Comparison of ENCODE assay signal across 18 cellular contexts in genomic region chr4:159925770-159926169, GRCh38.
DNase-seq lines count a peak whose midpoint lies in the region; ATAC-seq, FAIRE-seq and TF ChIP-seq lines count a peak whose summit lies in the region.
"Had no signal": no experiment of that assay in that cellular context is flagged by ENCODE, and none has a peak within 500 bp of the region (broad histone marks: within the 10 kb centered on the region; RNA-seq: fewer than 3 reads in every experiment).

No MANE protein-coding gene starts in this region.

- peaks cover 52% of the 10 kb centered on the region for H3K9me3 Mint-ChIP-seq in GM23338
- H3K9me3 Mint-ChIP-seq in CD4-positive, alpha-beta memory T cell: peaks cover 0 to 34% (median 24%) of the 10 kb centered on the region in 8 donors
- H3K9me3 Mint-ChIP-seq in activated T-cell treated with anti-CD3 and anti-CD28 coated beads, Interleukin-2, amount 50 U/mL, for 4 hours: peaks cover 18% of the 10 kb centered on the region

- no peaks in the 10 kb centered on the region for H3K79me2 ChIP-seq in GM23338 (replicated peaks; ENCODE audit: insufficient read depth)
- H3K79me2 ChIP-seq in GM12878 (ENCODE audit: control insufficient read depth, insufficient read depth, low read length): no peaks in the 10 kb centered on the region

- POLR2A ChIA-PET in GM12878 (lab: Charles Lee): no interaction called here
- POLR2A ChIA-PET in CD4-positive, alpha-beta memory T cell (lab: Charles Lee; ENCODE audit: partially characterized antibody): no interaction called here

- H3K9ac ChIP-seq in GM12878 (ENCODE audit: control insufficient read depth, insufficient read depth, low read length): no peak overlapping the region
- H3K9ac ChIP-seq: BLaER1, KMS-11 had no signal

- ATAC-seq in GM23338 (no peak), GM12878 (no peak), HG03469 (IDR thresholded peaks at IDR 0.05; ENCODE audit: unreplicated experiment) (no peak)
- ATAC-seq in activated T-cell treated with anti-CD3 and anti-CD28 coated beads, Interleukin-2, amount 50 U/mL, for 4 hours: no peak
- ATAC-seq: CD8-positive, alpha-beta T cell had no signal

- H3K9me2 ChIP-seq in GM23338 (ENCODE audit: insufficient read depth): no peaks in the 10 kb centered on the region

- SMC1A ChIA-PET in GM12878 (lab: Charles Lee; ENCODE audit: uncharacterized antibody, unreplicated experiment): no interaction called here

- BruUV-seq in GM12878 (replicated peaks; lab: Mats Ljungman, UMichigan): no TSS peak

- no peak overlapping the region for H3K4me3 Mint-ChIP-seq in GM23338
- H3K4me3 Mint-ChIP-seq in CD4-positive, alpha-beta memory T cell: no peak overlapping the region
- no peak overlapping the region for H3K4me3 Mint-ChIP-seq in activated T-cell treated with anti-CD3 and anti-CD28 coated beads, Interleukin-2, amount 50 U/mL, for 4 hours
- H3K4me3 Mint-ChIP-seq: CD14-positive monocyte; CD8-positive, alpha-beta T cell had no signal

- intact Hi-C loops in GM12878 (cut with micrococcal nuclease; ENCODE audit: unreplicated experiment): no loop called here
- intact Hi-C loops in CD4-positive, alpha-beta memory T cell (cut with micrococcal nuclease): no loop called here

- WGBS in GM12878 (ENCODE audit: insufficient coverage, insufficient replicate concordance, low lambda C conversion rate, missing lambda C conversion rate): 86% methylated on average over 3 of the region's 3 CpGs

- no peaks in the 10 kb centered on the region for H3F3A ChIP-seq in GM23338 (replicated peaks; ENCODE audit: low read depth)

- H2AFZ ChIP-seq in GM23338 (no peak overlapping the region), GM12878 (ENCODE audit: control insufficient read depth, low read depth, low read length) (no peak overlapping the region)

- no peak overlapping the region for H3K4me3 ChIP-seq in GM23338
- H3K4me3 ChIP-seq in GM12878: no peak overlapping the region
- no peak overlapping the region for H3K4me3 ChIP-seq in fibroblast of mammary gland (ENCODE audit: control insufficient read depth, low read depth, low read length)
- no peak overlapping the region for H3K4me3 ChIP-seq in CD4-positive, alpha-beta memory T cell (ENCODE audit: low read length in 2 of 2)
- H3K4me3 ChIP-seq: BLaER1 had no signal

- H3K9me3 ChIP-seq in GM12878 (replicated peaks; ENCODE audit: control insufficient read depth, insufficient read depth, low read length): no peaks in the 10 kb centered on the region; the same call in 2 of the 3 replicates
- H3K9me3 ChIP-seq in CD4-positive, alpha-beta memory T cell (ENCODE audit: control insufficient read depth in 1 of 2, low read length in 2 of 2): peaks cover 0 to 5% of the 10 kb centered on the region in 2 donors

- peaks cover 2% of the 10 kb centered on the region for H3K27me3 Mint-ChIP-seq in GM23338 (ENCODE audit: insufficient read depth, low read depth, poor library complexity)
- H3K27me3 Mint-ChIP-seq in CD4-positive, alpha-beta memory T cell: no peaks in the 10 kb centered on the region
- no peaks in the 10 kb centered on the region for H3K27me3 Mint-ChIP-seq in activated T-cell treated with anti-CD3 and anti-CD28 coated beads, Interleukin-2, amount 50 U/mL, for 4 hours (ENCODE audit: low read depth)

- no peaks in the 10 kb centered on the region for H3K4me1 ChIP-seq in GM23338 (ENCODE audit: insufficient read depth)
- H3K4me1 ChIP-seq in GM12878 (ENCODE audit: control insufficient read depth, insufficient read depth, low read length): no peaks in the 10 kb centered on the region
- H3K4me1 ChIP-seq in CD4-positive, alpha-beta memory T cell (ENCODE audit: insufficient read depth, low read length): no peaks in the 10 kb centered on the region
- H3K4me1 ChIP-seq: BLaER1 had no signal

- TF ChIP-seq CTCF in GM23338 (conservative IDR thresholded peaks at IDR 0.05; ENCODE audit: low read depth in 2 of 2) (no peak), GM12878 (IDR thresholded peaks at IDR 0.05 in 2 of 3, conservative IDR thresholded peaks at IDR 0.05 in 1 of 3; ENCODE audit: control insufficient read depth in 2 of 3, extremely low read depth in 1 of 3, insufficient read depth in 1 of 3, low read depth in 3 of 3, low read length in 3 of 3) (no peak), fibroblast of mammary gland (conservative IDR thresholded peaks at IDR 0.05; ENCODE audit: control insufficient read depth, insufficient read depth, low read depth, low read length) (no peak)

- H3K27ac ChIP-seq in GM23338 (ENCODE audit: low read depth) (no peak overlapping the region), GM12878 (ENCODE audit: control insufficient read depth, insufficient read depth) (no peak overlapping the region)
- no peak overlapping the region for H3K27ac ChIP-seq in CD4-positive, alpha-beta memory T cell (ENCODE audit: low read depth, low read length)
- H3K27ac ChIP-seq: BLaER1, KMS-11 had no signal

- no peaks in the 10 kb centered on the region for H3K4me1 Mint-ChIP-seq in GM23338
- no peaks in the 10 kb centered on the region for H3K4me1 Mint-ChIP-seq in CD4-positive, alpha-beta memory T cell
- no peaks in the 10 kb centered on the region for H3K4me1 Mint-ChIP-seq in activated T-cell treated with anti-CD3 and anti-CD28 coated beads, Interleukin-2, amount 50 U/mL, for 4 hours (ENCODE audit: low read depth)
- H3K4me1 Mint-ChIP-seq: CD14-positive monocyte had no signal

- no peak overlapping the region for H3K27ac Mint-ChIP-seq in GM23338
- H3K27ac Mint-ChIP-seq in CD4-positive, alpha-beta memory T cell: no peak overlapping the region
- H3K27ac Mint-ChIP-seq: CD14-positive monocyte; CD8-positive, alpha-beta T cell had no signal

- H3K27me3 ChIP-seq in GM23338 (ENCODE audit: insufficient read depth) (no peaks in the 10 kb centered on the region), GM12878 (replicated peaks in 1 of 2; ENCODE audit: control insufficient read depth in 2 of 2, insufficient read depth in 2 of 2, low read length in 1 of 2) (no peaks in the 10 kb centered on the region)
- H3K27me3 ChIP-seq in CD4-positive, alpha-beta memory T cell (ENCODE audit: insufficient read depth, low read length): no peaks in the 10 kb centered on the region
- H3K27me3 ChIP-seq: BLaER1 had no signal

- RAD21 ChIA-PET in GM12878 (lab: Charles Lee; ENCODE audit: unreplicated experiment): no interaction called here

- in situ Hi-C loops in GM12878 (cut with MboI): no loop called here

- no peak for TF ChIP-seq EP300 in Ishikawa (IDR thresholded peaks at IDR 0.05; ENCODE audit: borderline replicate concordance)
- TF ChIP-seq EP300 in GM12878 (IDR thresholded peaks at IDR 0.05; ENCODE audit: borderline replicate concordance in 1 of 2, control insufficient read depth in 1 of 2, low read depth in 2 of 2, low read length in 2 of 2): no peak

- no peaks in the 10 kb centered on the region for H4K20me1 ChIP-seq in GM23338 (replicated peaks; ENCODE audit: insufficient read depth)
- no peaks in the 10 kb centered on the region for H4K20me1 ChIP-seq in GM12878 (ENCODE audit: control insufficient read depth, insufficient read depth)
- H4K20me1 ChIP-seq: BLaER1 had no signal

- FAIRE-seq in GM12878 (lab: Jason Lieb, UNC): no peak
- FAIRE-seq: H54 had no signal

- no peak overlapping the region for H3K4me2 ChIP-seq in GM23338
- H3K4me2 ChIP-seq in GM12878 (ENCODE audit: control insufficient read depth, insufficient read depth): no peak overlapping the region
- H3K4me2 ChIP-seq: BLaER1, KMS-11 had no signal

- DNase-seq in GM23338 (ENCODE audit: low spot score): peak; percentile 12
- no peak for DNase-seq in GM12878 (ENCODE audit: low read depth, low spot score)
- peak; percentile 0 for DNase-seq in fibroblast of mammary gland (ENCODE audit: low read depth)
- DNase-seq in CD4-positive, alpha-beta memory T cell: no peak
- no peak for DNase-seq in activated T-cell treated with anti-CD3 and anti-CD28 coated beads, Interleukin-2, amount 50 U/mL, for 4 hours
- no peak for DNase-seq in inferior parietal cortex (ENCODE audit: extremely low spot score)
- DNase-seq: 8988T; CD8-positive, alpha-beta T cell; DMS 273 treated with DMSO at 0.1 percent for 48 hours; DMS79; GDM1; HCEC 1CT had no signal

- H3K36me3 ChIP-seq in GM23338 (ENCODE audit: insufficient read depth) (peaks cover 11% of the 10 kb centered on the region; the same call in 1 of the 2 replicates), GM12878 (ENCODE audit: control insufficient read depth in 2 of 2, insufficient read depth in 2 of 2, low read length in 1 of 2) (no peaks in the 10 kb centered on the region)
- no peaks in the 10 kb centered on the region for H3K36me3 ChIP-seq in CD4-positive, alpha-beta memory T cell (ENCODE audit: insufficient read depth, low read length)
- H3K36me3 ChIP-seq: BLaER1 had no signal

- TF ChIP-seq RAD21 in Ishikawa (IDR thresholded peaks at IDR 0.05; ENCODE audit: low read depth): no peak
- TF ChIP-seq RAD21 in GM12878 (IDR thresholded peaks at IDR 0.05; ENCODE audit: insufficient read depth, low read depth, low read length): no peak

- peaks cover 41% of the 10 kb centered on the region for H3K36me3 Mint-ChIP-seq in GM23338 (ENCODE audit: low read depth)
- no peaks in the 10 kb centered on the region for H3K36me3 Mint-ChIP-seq in CD4-positive, alpha-beta memory T cell
- H3K36me3 Mint-ChIP-seq in activated T-cell treated with anti-CD3 and anti-CD28 coated beads, Interleukin-2, amount 50 U/mL, for 4 hours (ENCODE audit: insufficient read depth): no peaks in the 10 kb centered on the region
- H3K36me3 Mint-ChIP-seq: CD14-positive monocyte; CD8-positive, alpha-beta T cell had no signal

- no peak for TF ChIP-seq POLR2A in GM12878 (IDR thresholded peaks at IDR 0.05; ENCODE audit: low read depth, low read length)

- CTCF ChIA-PET in GM12878 (lab: Yijun Ruan, JAX): interaction anchor here (0.7 kb wide), 1 partner anchor 738 kb away, joined by 3 read pairs; no protein-coding TSS in a partner anchor
- CTCF ChIA-PET in CD4-positive, alpha-beta memory T cell (lab: Charles Lee; ENCODE audit: partially characterized antibody): no interaction called here

TF ChIP-seq in Ishikawa, 13 proteins besides CTCF, POLR2A, EP300 and RAD21 (continues in another document):
- TF ChIP-seq USF1 (IDR thresholded peaks at IDR 0.05) (0 out of 2 replicates have a peak, but pooled peaks have one; percentile 14), CEBPB (IDR thresholded peaks at IDR 0.05) (no peak)

TF ChIP-seq in GM12878, 131 proteins besides CTCF, POLR2A, EP300 and RAD21 (continues in another document):
- TF ChIP-seq CBX5 (IDR thresholded peaks at IDR 0.05; ENCODE audit: low read depth): peak; percentile 42; the same call in 1 of the 2 replicates

Comparison
In these comparisons a context has a peak if more than half of its experiments do, and no peak if none do; other contexts are left out.
1. DNase-seq: peak in GM23338 (single experiment) and fibroblast of mammary gland (single experiment); none in GM12878 (single experiment), CD4-positive, alpha-beta memory T cell (0 of 5), activated T-cell treated with anti-CD3 and anti-CD28 coated beads, Interleukin-2, amount 50 U/mL, for 4 hours (single experiment) and inferior parietal cortex (single experiment).